In genomic region chr3:169103941-169104340, GRCh38 we compare ENCODE assay signal across 32 cellular contexts.
"Had no signal": no experiment of that assay in that cellular context is flagged by ENCODE, and none has a peak within 500 bp of the region (broad histone marks: within the 10 kb centered on the region; RNA-seq: fewer than 3 reads in every experiment).

No MANE protein-coding gene starts in this region.

- H3K4me1 ChIP-seq: body of pancreas, colonic mucosa, gastrocnemius medialis, lower lobe of right lung, pancreas, psoas muscle, suprapubic skin, tibial artery had no signal

- H3K27me3 ChIP-seq: body of pancreas, cardiac muscle cell, colonic mucosa, gastrocnemius medialis, left lung, pancreas, suprapubic skin, tibial artery, upper lobe of right lung had no signal

- H3K27ac Mint-ChIP-seq: activated CD8-positive, alpha-beta memory T cell treated with anti-CD3 and anti-CD28 coated beads, Interleukin-2, amount 10 ng/mL, durations not matched to agents 7 days and 5 days; activated CD8-positive, alpha-beta T cell treated with anti-CD3 and anti-CD28 coated beads, Interleukin-2, amount 10 ng/mL, durations not matched to agents 7 days and 5 days; activated naive CD8-positive, alpha-beta T cell; activated T-cell treated with anti-CD3 and anti-CD28 coated beads, Interleukin-2, amount 50 U/mL, for 72 hours; naive B cell; nephron progenitor cell; T-helper 17 cell; WTC11 had no signal

- H3K4me3 ChIP-seq: body of pancreas, cardiac muscle cell, colonic mucosa, gastrocnemius medialis, left lung, lower lobe of right lung, mucosa of descending colon, pancreas, psoas muscle, suprapubic skin, tibial artery, upper lobe of right lung had no signal

- H3K36me3 Mint-ChIP-seq: activated CD8-positive, alpha-beta memory T cell treated with anti-CD3 and anti-CD28 coated beads, Interleukin-2, amount 10 ng/mL, durations not matched to agents 7 days and 5 days; activated naive CD8-positive, alpha-beta T cell; naive B cell; WTC11 had no signal

- H3K27ac ChIP-seq: body of pancreas, cardiac muscle cell, colonic mucosa, gastrocnemius medialis, lower lobe of right lung, pancreas, psoas muscle, suprapubic skin, tibial artery, upper lobe of right lung had no signal

- H3K9me3 Mint-ChIP-seq: activated T-cell treated with anti-CD3 and anti-CD28 coated beads, Interleukin-2, amount 50 U/mL, for 72 hours; nephron progenitor cell; WTC11 had no signal

- H3K36me3 ChIP-seq: cardiac muscle cell, colonic mucosa, gastrocnemius medialis, left lung, lower lobe of right lung, suprapubic skin, tibial artery had no signal

- FAIRE-seq: islet of Langerhans, pancreas had no signal

- H3K4me3 Mint-ChIP-seq: activated CD8-positive, alpha-beta memory T cell treated with anti-CD3 and anti-CD28 coated beads, Interleukin-2, amount 10 ng/mL, durations not matched to agents 7 days and 5 days; activated CD8-positive, alpha-beta T cell treated with anti-CD3 and anti-CD28 coated beads, Interleukin-2, amount 10 ng/mL, durations not matched to agents 7 days and 5 days; activated naive CD8-positive, alpha-beta T cell; activated T-cell treated with anti-CD3 and anti-CD28 coated beads, Interleukin-2, amount 50 U/mL, for 72 hours; naive B cell; nephron progenitor cell; T-helper 17 cell; WTC11 had no signal

- ATAC-seq: activated CD8-positive, alpha-beta memory T cell treated with anti-CD3 and anti-CD28 coated beads, Interleukin-2, amount 10 ng/mL, durations not matched to agents 7 days and 5 days; activated CD8-positive, alpha-beta T cell treated with anti-CD3 and anti-CD28 coated beads, Interleukin-2, amount 10 ng/mL, durations not matched to agents 7 days and 5 days; activated T-cell treated with anti-CD3 and anti-CD28 coated beads, Interleukin-2, amount 50 U/mL, for 72 hours; body of pancreas; gastrocnemius medialis; mucosa of descending colon; pancreas; psoas muscle; T-helper 17 cell; WTC11 had no signal

- DNase-seq: activated CD4-positive, alpha-beta T cell treated with anti-CD3 and anti-CD28 coated beads for 1 hour; activated CD8-positive, alpha-beta memory T cell treated with anti-CD3 and anti-CD28 coated beads, Interleukin-2, amount 10 ng/mL, durations not matched to agents 7 days and 5 days; activated CD8-positive, alpha-beta T cell treated with anti-CD3 and anti-CD28 coated beads, Interleukin-2, amount 10 ng/mL, durations not matched to agents 7 days and 5 days; activated naive CD4-positive, alpha-beta T cell treated with Interleukin-2 at 50 U/mL for 16 hours; activated T-cell treated with anti-CD3 and anti-CD28 coated beads, Interleukin-2, amount 50 U/mL, for 72 hours; anterior cingulate cortex; body of pancreas; cerebellar nuclear complex; colonic mucosa; effector memory CD4-positive, alpha-beta T cell; gastrocnemius medialis; glutamatergic neuron; left lung; lower lobe of right lung; mesendoderm; mucosa of descending colon; naive B cell; nephron progenitor cell; pancreas; psoas muscle; stimulated activated CD4-positive, alpha-beta T cell treated with anti-CD3 and anti-CD28 coated beads, Interleukin-15, amount 100 ng/mL, for 24 hours; stimulated activated CD4-positive, alpha-beta T cell treated with anti-CD3 and anti-CD28 coated beads, Interleukin-2, amount 100 ng/mL, for 24 hours; stimulated activated naive CD4-positive, alpha-beta T cell; T-helper 17 cell; T1000; tibial artery; upper lobe of right lung had no signal

- H3K27me3 Mint-ChIP-seq: activated CD8-positive, alpha-beta memory T cell treated with anti-CD3 and anti-CD28 coated beads, Interleukin-2, amount 10 ng/mL, durations not matched to agents 7 days and 5 days had no signal

- H3K4me1 Mint-ChIP-seq: activated CD8-positive, alpha-beta memory T cell treated with anti-CD3 and anti-CD28 coated beads, Interleukin-2, amount 10 ng/mL, durations not matched to agents 7 days and 5 days; naive B cell; nephron progenitor cell; T-helper 17 cell had no signal

- H3K9me3 ChIP-seq: body of pancreas, colonic mucosa, gastrocnemius medialis, left lung, lower lobe of right lung, mucosa of descending colon, pancreas, psoas muscle, suprapubic skin, tibial artery, upper lobe of right lung had no signal
